In the genomic region with DNA sequence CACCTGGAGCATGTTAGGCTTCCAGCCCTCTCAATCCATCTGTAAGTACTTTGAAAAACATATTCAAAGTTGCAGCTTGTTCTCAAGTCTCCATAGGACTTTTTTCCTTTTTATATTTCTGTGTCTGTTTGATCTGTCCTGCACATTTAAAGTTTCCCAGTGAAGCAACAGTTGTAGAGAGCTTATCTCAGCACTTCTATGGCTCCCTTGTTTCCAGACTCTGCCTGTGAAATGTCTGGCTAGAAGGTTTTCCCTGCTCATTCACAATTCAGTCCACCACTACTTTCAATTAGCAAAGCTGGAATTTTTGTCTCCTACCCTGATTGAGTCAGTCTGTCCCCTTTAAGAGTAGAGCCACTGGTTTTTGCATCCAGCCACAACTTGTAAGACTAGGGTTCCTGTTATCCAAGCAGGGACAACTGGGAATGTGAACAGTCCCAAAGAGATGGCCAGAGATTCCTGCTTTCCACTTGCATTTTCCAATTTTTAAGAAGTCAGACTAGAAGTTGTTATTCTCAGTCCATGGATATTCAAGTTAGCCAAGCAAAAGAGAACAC, we compare ENCODE assay signal across 1 cellular context.
TF ChIP-seq lines count a peak whose summit lies in the region.

No MANE protein-coding gene starts in this region.

TF ChIP-seq in HCT116, 20 proteins besides CTCF, POLR2A, EP300 and RAD21 (continued from another document):
- TF ChIP-seq, protein P1, sequence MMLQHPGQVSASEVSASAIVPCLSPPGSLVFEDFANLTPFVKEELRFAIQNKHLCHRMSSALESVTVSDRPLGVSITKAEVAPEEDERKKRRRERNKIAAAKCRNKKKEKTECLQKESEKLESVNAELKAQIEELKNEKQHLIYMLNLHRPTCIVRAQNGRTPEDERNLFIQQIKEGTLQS (IDR thresholded peaks at IDR 0.05) = no peak
TF ChIP-seq in HCT116: peak in this region for 0.
